ENCODE assay signal across 27 cellular contexts in the genomic region with DNA sequence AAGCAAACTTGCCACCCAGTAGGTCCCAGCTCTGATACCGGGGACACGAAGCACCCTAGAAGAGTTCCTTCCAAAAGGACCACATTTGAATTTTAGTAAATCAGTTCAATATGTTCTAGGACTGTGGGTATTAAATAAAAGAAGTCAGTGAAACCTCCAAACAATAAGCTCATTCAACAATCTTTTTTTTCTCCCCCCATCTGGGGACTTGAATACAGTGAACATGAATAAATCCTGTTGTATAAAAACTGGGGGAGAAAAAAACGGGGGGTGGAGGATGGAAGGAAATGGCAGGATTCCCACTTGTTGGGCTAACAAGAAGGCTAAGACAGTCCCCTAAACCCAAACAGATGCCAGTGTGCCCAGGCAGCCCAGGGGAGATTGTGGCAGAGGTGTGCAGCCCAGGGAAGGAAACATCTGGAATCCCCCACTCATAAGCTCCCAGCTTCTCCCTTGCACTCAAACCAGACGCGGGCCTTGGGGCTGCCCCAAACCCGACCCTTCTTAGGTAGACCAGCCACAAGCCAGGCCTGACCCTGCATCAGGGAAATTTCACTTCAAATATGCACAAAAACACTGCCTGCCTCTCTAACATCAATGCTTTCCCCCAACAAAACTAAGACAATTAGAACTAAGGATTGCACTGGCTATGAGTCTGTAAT. TPM values are rescaled to one million over a fixed set of nuclear protein-coding genes. Genes with fewer than 3 reads are reported as not detected.
DNase-seq lines count a peak whose midpoint lies in the region; ATAC-seq and TF ChIP-seq lines count a peak whose summit lies in the region.
"Had no signal": no experiment of that assay in that cellular context is flagged by ENCODE, and none has a peak within 500 bp of the region (broad histone marks: within the 10 kb centered on the region; RNA-seq: fewer than 3 reads in every experiment).

No MANE protein-coding gene starts in this region.

- no peaks in the 10 kb centered on the region for H3K9me3 ChIP-seq in sigmoid colon
- H3K9me3 ChIP-seq: adrenal gland, mucosa of descending colon, uterus had no signal

- TF ChIP-seq EP300 in sigmoid colon (IDR thresholded peaks at IDR 0.05), result no peak

- H3K36me3 ChIP-seq in sigmoid colon, result no peaks in the 10 kb centered on the region
- H3K36me3 ChIP-seq: adrenal gland, uterus had no signal

- peak overlapping the region; percentile 49 to 78 (median 55) for H3K27ac ChIP-seq in sigmoid colon
- H3K27ac ChIP-seq: adrenal gland, C4-2B, PC-9 had no signal

- no peaks in the 10 kb centered on the region for H3K27me3 ChIP-seq in sigmoid colon
- H3K27me3 ChIP-seq: uterus had no signal

- intact Hi-C loops in sigmoid colon (cut with DNase I), result no loop called here

- 67 to 85% methylated on average over 6 of the region's 6 CpGs for WGBS in sigmoid colon, 2 donors

- peaks cover 0 to 53% (median 40%) of the 10 kb centered on the region in 4 donors for H3K4me1 ChIP-seq in sigmoid colon
- H3K4me1 ChIP-seq: adrenal gland had no signal

- DNase-seq in COLO829 (ENCODE audit: low spot score) (peak; percentile 77), foreskin melanocyte (peak; percentile 79), sigmoid colon (peak; percentile 48), NCI-H345 treated with DMSO at 0.1 percent for 48 hours (lab: John Stamatoyannopoulos, UW; ENCODE audit: unreplicated experiment) (no peak), SK-N-DZ (ENCODE audit: low spot score) (no peak), NCI-H187 treated with DMSO at 0.1 percent for 48 hours (lab: John Stamatoyannopoulos, UW) (no peak)
- DNase-seq: activated CD4-positive, alpha-beta T cell treated with anti-CD3 and anti-CD28 coated beads for 1 hour; activated CD8-positive, alpha-beta memory T cell treated with anti-CD3 and anti-CD28 coated beads for 24 hours; activated T-cell treated with anti-CD3 and anti-CD28 coated beads, Interleukin-2, amount 50 U/mL, for 4 hours; adrenal gland; Calu3; effector CD4-positive, alpha-beta T cell; erythroblast; H9; immature natural killer cell; mucosa of descending colon; NCI-H1436; NCI-H2107; NCI-H524; NK-92 treated with Interleukin-12 subunit alpha and Interleukin-12 subunit beta, amount 100 ng/mL, for 24 hours; PC-9; SHP77 treated with DMSO at 0.1 percent for 48 hours; stimulated activated CD8-positive, alpha-beta memory T cell treated with anti-CD3 and anti-CD28 coated beads, Interleukin-4, amount 100 ng/mL, for 48 hours; uterus had no signal

- peak; percentile 57 for ATAC-seq in HG02571 (IDR thresholded peaks at IDR 0.05; ENCODE audit: unreplicated experiment)
- no peak for ATAC-seq in HG02763 (IDR thresholded peaks at IDR 0.05; ENCODE audit: unreplicated experiment)
- ATAC-seq: activated T-cell treated with anti-CD3 and anti-CD28 coated beads, Interleukin-2, amount 50 U/mL, for 4 hours; mucosa of descending colon had no signal

- TF ChIP-seq CTCF in sigmoid colon (IDR thresholded peaks at IDR 0.05), result no peak

- H3K4me3 ChIP-seq in sigmoid colon, result no peak overlapping the region
- H3K4me3 ChIP-seq: adrenal gland, mucosa of descending colon, PC-9, uterus had no signal

- no peak for TF ChIP-seq POLR2A in sigmoid colon (IDR thresholded peaks at IDR 0.05)

RNA-seq across cellular contexts. Expression of a gene that starts 8.8 kb away (rescaled TPM):
- 10 to 100 TPM in 3 of 4 donors, 1 to 10 TPM in 1; 7.6 to 26.0 (median 19.1) TPM for total RNA-seq in sigmoid colon
- 1 to 10 TPM; 2.5 to 7.9 (median 4.8) TPM for polyA plus RNA-seq in sigmoid colon
- polyA plus RNA-seq in SK-N-DZ (2014; cell fraction: cytosol; rRNA removed), result 0.06 and 0.48 TPM in 2 replicates
- polyA plus RNA-seq in SK-N-DZ (2014; cell fraction: nucleus; rRNA removed), result 1.8 TPM in 2 replicates

Comparison
In these comparisons a context has a peak if more than half of its experiments do, and no peak if none do; other contexts are left out.
1. DNase-seq: peak in COLO829 (single experiment), foreskin melanocyte (single experiment) and sigmoid colon (single experiment); none in NCI-H345 treated with DMSO at 0.1 percent for 48 hours (single experiment), SK-N-DZ (single experiment) and NCI-H187 treated with DMSO at 0.1 percent for 48 hours (single experiment).